ENCODE assay signal across 19 cellular contexts in genomic region chr7:44320141-44320540, GRCh38. TPM values are rescaled to one million over a fixed set of nuclear protein-coding genes. Genes with fewer than 3 reads are reported as not detected.
"Had no signal": no experiment of that assay in that cellular context is flagged by ENCODE, and none has a peak within 500 bp of the region (broad histone marks: within the 10 kb centered on the region; RNA-seq: fewer than 3 reads in every experiment).

No MANE protein-coding gene starts in this region.

- DNase-seq: activated CD4-positive, alpha-beta T cell treated with anti-CD3 and anti-CD28 coated beads, Interleukin-2, amount 10 ng/mL, durations not matched to agents 24 days and 14 days; activated CD4-positive, CD25-positive, alpha-beta regulatory T cell; activated CD8-positive, alpha-beta memory T cell treated with anti-CD3 and anti-CD28 coated beads, Interleukin-2, amount 50 U/mL, for 48 hours; activated CD8-positive, alpha-beta T cell treated with anti-CD3 and anti-CD28 coated beads, Interleukin-2, amount 10 ng/mL, durations not matched to agents 7 days and 5 days; activated effector memory CD4-positive, alpha-beta T cell treated with Interleukin-2 at 50 U/mL for 16 hours; activated naive CD4-positive, alpha-beta T cell treated with anti-CD3 and anti-CD28 coated beads, Interleukin-2, amount 10 ng/mL, durations not matched to agents 7 days and 5 days; activated naive CD8-positive, alpha-beta T cell treated with anti-CD3 and anti-CD28 coated beads, Interleukin-2, amount 50 U/mL, for 24 hours; activated T-cell treated with anti-CD3 and anti-CD28 coated beads, Interleukin-2, amount 50 U/mL, for 48 hours; aorta; brain microvascular endothelial cell; foreskin keratinocyte; immature natural killer cell; sigmoid colon; stimulated activated CD8-positive, alpha-beta memory T cell treated with anti-CD3 and anti-CD28 coated beads, Interleukin-4, amount 100 ng/mL, for 48 hours; stimulated activated naive CD4-positive, alpha-beta T cell; T-cell had no signal

- H3K4me3 ChIP-seq: coronary artery, sigmoid colon, upper lobe of right lung had no signal

- ATAC-seq: activated CD8-positive, alpha-beta T cell treated with anti-CD3 and anti-CD28 coated beads, Interleukin-2, amount 10 ng/mL, durations not matched to agents 7 days and 5 days; activated naive CD8-positive, alpha-beta T cell treated with anti-CD3 and anti-CD28 coated beads, Interleukin-2, amount 50 U/mL, for 24 hours; foreskin keratinocyte; T-cell; upper lobe of right lung had no signal

- H3K4me1 ChIP-seq: foreskin keratinocyte, upper lobe of right lung had no signal

- H3K9me3 ChIP-seq: upper lobe of right lung had no signal

- H3K36me3 ChIP-seq: brain microvascular endothelial cell, sigmoid colon, upper lobe of right lung had no signal

- H3K27ac ChIP-seq: brain microvascular endothelial cell, coronary artery, foreskin keratinocyte, sigmoid colon, upper lobe of right lung had no signal

RNA-seq across cellular contexts. Expression of gene CAMK2B, which starts 5.3 kb away (rescaled TPM):
- total RNA-seq: activated CD8-positive, alpha-beta T cell treated with anti-CD3 and anti-CD28 coated beads, Interleukin-2, amount 10 ng/mL, durations not matched to agents 7 days and 5 days; epithelial cell of proximal tubule had no signal
- polyA plus RNA-seq: immature natural killer cell had no signal
